9 cellular contexts compared by ENCODE assay signal in genomic region chr15:78065973-78066946, GRCh38. TPM values are rescaled to one million over a fixed set of nuclear protein-coding genes. Genes with fewer than 3 reads are reported as not detected.
DNase-seq lines count a peak whose midpoint lies in the region; ATAC-seq, FAIRE-seq and TF ChIP-seq lines count a peak whose summit lies in the region.
"Had no signal": no experiment of that assay in that cellular context is flagged by ENCODE, and none has a peak within 500 bp of the region (broad histone marks: within the 10 kb centered on the region; RNA-seq: fewer than 3 reads in every experiment).

No MANE protein-coding gene starts in this region.

- H3K36me3 Mint-ChIP-seq in activated CD4-positive, alpha-beta T cell treated with anti-CD3 and anti-CD28 coated beads, Interleukin-2, amount 10 ng/mL, durations not matched to agents 24 days and 14 days (ENCODE audit: low read depth): peaks cover 6% of the 10 kb centered on the region

- SMC1A ChIA-PET in GM12878 (lab: Charles Lee; ENCODE audit: uncharacterized antibody, unreplicated experiment): interaction anchor here (0.7 to 12.0 kb wide), 14 partner anchors 8 to 69 kb away, joined by 3 to 305 read pairs (median 6); no protein-coding TSS in a partner anchor

- TSS peak; percentile 67 for BruUV-seq in GM12878 (replicated peaks; lab: Mats Ljungman, UMichigan)

- no peaks in the 10 kb centered on the region for H3K9me3 ChIP-seq in GM12878 (replicated peaks; ENCODE audit: control insufficient read depth, insufficient read depth, low read length)
- H3K9me3 ChIP-seq in gastrocnemius medialis: no peaks in the 10 kb centered on the region

- no peaks in the 10 kb centered on the region for H3K27me3 Mint-ChIP-seq in activated CD4-positive, alpha-beta T cell treated with anti-CD3 and anti-CD28 coated beads, Interleukin-2, amount 10 ng/mL, durations not matched to agents 24 days and 14 days

- no peak for TF ChIP-seq EP300 in GM12878 (IDR thresholded peaks at IDR 0.05; ENCODE audit: borderline replicate concordance in 1 of 2, control insufficient read depth in 1 of 2, low read depth in 2 of 2, low read length in 2 of 2)

- H3K27me3 ChIP-seq in GM12878 (replicated peaks in 1 of 2; ENCODE audit: control insufficient read depth in 2 of 2, insufficient read depth in 2 of 2, low read length in 1 of 2) (no peaks in the 10 kb centered on the region), gastrocnemius medialis (no peaks in the 10 kb centered on the region)

- POLR2A ChIA-PET in GM12878 (lab: Charles Lee): interaction anchor here (0.8 to 6.8 kb wide), 9 partner anchors 9 to 84 kb away, joined by 3 to 79 read pairs (median 4); no protein-coding TSS in a partner anchor

- peak overlapping the region; percentile 5; the same call in 1 of the 2 replicates for H2AFZ ChIP-seq in GM12878 (ENCODE audit: control insufficient read depth, low read depth, low read length)

- peak overlapping the region; percentile 45 for H3K9ac ChIP-seq in GM12878 (ENCODE audit: control insufficient read depth, insufficient read depth, low read length)

- H3K4me1 ChIP-seq in GM12878 (ENCODE audit: control insufficient read depth, insufficient read depth, low read length): peaks cover 67% of the 10 kb centered on the region
- peaks cover 85 to 97% of the 10 kb centered on the region in 2 donors for H3K4me1 ChIP-seq in gastrocnemius medialis

- H3K36me3 ChIP-seq in GM12878 (ENCODE audit: control insufficient read depth in 2 of 2, insufficient read depth in 2 of 2, low read length in 1 of 2) (0 out of 4 replicates have a peak, but pooled peaks cover 0 to 1% of the 10 kb centered on the region in 2 experiments), gastrocnemius medialis (no peaks in the 10 kb centered on the region)

- no peaks in the 10 kb centered on the region for H3K9me3 Mint-ChIP-seq in activated CD4-positive, alpha-beta T cell treated with anti-CD3 and anti-CD28 coated beads, Interleukin-2, amount 10 ng/mL, durations not matched to agents 24 days and 14 days

- peak overlapping the region; percentile 38 for H3K27ac Mint-ChIP-seq in activated CD4-positive, alpha-beta T cell treated with anti-CD3 and anti-CD28 coated beads, Interleukin-2, amount 10 ng/mL, durations not matched to agents 24 days and 14 days

- H3K27ac ChIP-seq in GM12878 (ENCODE audit: control insufficient read depth, insufficient read depth) (peak overlapping the region; percentile 89), gastrocnemius medialis (peak overlapping the region; percentile 71 to 83 (median 74))

- no peaks in the 10 kb centered on the region for H4K20me1 ChIP-seq in GM12878 (ENCODE audit: control insufficient read depth, insufficient read depth)

- H3K4me1 Mint-ChIP-seq in activated CD4-positive, alpha-beta T cell treated with anti-CD3 and anti-CD28 coated beads, Interleukin-2, amount 10 ng/mL, durations not matched to agents 24 days and 14 days: peaks cover 65% of the 10 kb centered on the region

- DNase-seq in activated CD4-positive, alpha-beta T cell treated with anti-CD3 and anti-CD28 coated beads, Interleukin-2, amount 10 ng/mL, durations not matched to agents 24 days and 14 days: no peak
- no peak for DNase-seq in activated CD4-positive, alpha-beta T cell treated with anti-CD3 and anti-CD28 coated beads for 1 hour
- DNase-seq in GM12878 (ENCODE audit: low read depth, low spot score) (peak; percentile 81), gastrocnemius medialis (no peak), NCI-H1417 (lab: John Stamatoyannopoulos, UW) (no peak), NCI-H1092 treated with DMSO at 0.1 percent for 48 hours (lab: John Stamatoyannopoulos, UW) (no peak), NOMO-1 treated with DMSO at 0.1 percent for 48 hours (lab: John Stamatoyannopoulos, UW; ENCODE audit: unreplicated experiment) (no peak)

- peak; percentile 81 for FAIRE-seq in GM12878 (lab: Jason Lieb, UNC)

- WGBS in GM12878 (ENCODE audit: insufficient coverage, insufficient replicate concordance, low lambda C conversion rate, missing lambda C conversion rate): 0% methylated on average over 7 of the region's 7 CpGs

- ATAC-seq in HG03108 (IDR thresholded peaks at IDR 0.05; ENCODE audit: unreplicated experiment): peak; percentile 49
- ATAC-seq in GM12878: peak; percentile 78
- ATAC-seq in gastrocnemius medialis: no peak

- peaks cover 98% of the 10 kb centered on the region for H3K79me2 ChIP-seq in GM12878 (ENCODE audit: control insufficient read depth, insufficient read depth, low read length)

- TF ChIP-seq CTCF in GM12878 (IDR thresholded peaks at IDR 0.05 in 2 of 3, conservative IDR thresholded peaks at IDR 0.05 in 1 of 3; ENCODE audit: control insufficient read depth in 2 of 3, extremely low read depth in 1 of 3, insufficient read depth in 1 of 3, low read depth in 3 of 3, low read length in 3 of 3) (no peak), gastrocnemius medialis (IDR thresholded peaks at IDR 0.05 in 4 of 5, conservative IDR thresholded peaks at IDR 0.05 in 1 of 5) (no peak)

- TF ChIP-seq POLR2A in GM12878 (IDR thresholded peaks at IDR 0.05; ENCODE audit: low read depth, low read length) (0 out of 2 replicates have a peak, but pooled peaks have one; percentile 42), gastrocnemius medialis (IDR thresholded peaks at IDR 0.05) (no peak)

- CTCF ChIA-PET in GM12878 (lab: Yijun Ruan, JAX): interaction anchor here (0.6 to 13.4 kb wide), 15 partner anchors 9 to 106 kb away, joined by 3 to 191 read pairs (median 4); no protein-coding TSS in a partner anchor

- peak overlapping the region; percentile 69 for H3K4me3 ChIP-seq in GM12878
- H3K4me3 ChIP-seq in gastrocnemius medialis: no peak overlapping the region

- H3K4me2 ChIP-seq in GM12878 (ENCODE audit: control insufficient read depth, insufficient read depth): peak overlapping the region; percentile 93

- TF ChIP-seq RAD21 in GM12878 (IDR thresholded peaks at IDR 0.05; ENCODE audit: insufficient read depth, low read depth, low read length): 0 out of 2 replicates have a peak, but pooled peaks have one; percentile 13

- RAD21 ChIA-PET in GM12878 (lab: Charles Lee; ENCODE audit: unreplicated experiment): interaction anchor here (1.2 to 9.2 kb wide), 15 partner anchors 13 to 62 kb away, joined by 3 to 170 read pairs (median 10); no protein-coding TSS in a partner anchor

- peak overlapping the region; percentile 82 for H3K4me3 Mint-ChIP-seq in activated CD4-positive, alpha-beta T cell treated with anti-CD3 and anti-CD28 coated beads, Interleukin-2, amount 10 ng/mL, durations not matched to agents 24 days and 14 days

- intact Hi-C loops in activated CD4-positive, alpha-beta T cell treated with anti-CD3 and anti-CD28 coated beads, Interleukin-2, amount 10 ng/mL, durations not matched to agents 24 days and 14 days (cut with micrococcal nuclease): loop anchor here (5.0 kb wide), 1 partner anchor 36 kb away; no protein-coding TSS in a partner anchor
- intact Hi-C loops in GM12878 (cut with micrococcal nuclease; ENCODE audit: unreplicated experiment): loop anchor here (2.0 to 5.0 kb wide), 5 partner anchors 15 to 101 kb away; no protein-coding TSS in a partner anchor
- intact Hi-C loops in gastrocnemius medialis (cut with DNase I; ENCODE audit: low total_unique reads): loop anchor here (2.0 kb wide), 1 partner anchor 71 kb away; no protein-coding TSS in a partner anchor

- in situ Hi-C loops in GM12878 (cut with MboI): no loop called here
- in situ Hi-C loops in gastrocnemius medialis (cut with MboI; ENCODE audit: low sequenced_read_pairs in 4 of 4): loop anchor here in 1 of 4 donors (10.0 kb wide), 1 partner anchor 51 kb away; no protein-coding TSS in a partner anchor

TF ChIP-seq in GM12878, 131 proteins besides CTCF, POLR2A, EP300 and RAD21 (continues in another document):
- peak; percentile 35; the same call in 1 of the 2 replicates for TF ChIP-seq TAF1 (IDR thresholded peaks at IDR 0.05; ENCODE audit: borderline replicate concordance, low read depth, low read length)
- TF ChIP-seq IKZF2 (IDR thresholded peaks at IDR 0.05): peak; percentile 29 to 60

RNA-seq across cellular contexts. Expression of gene TBC1D2B, which starts 11.3 kb away (rescaled TPM):
- total RNA-seq in activated CD4-positive, alpha-beta T cell treated with anti-CD3 and anti-CD28 coated beads, Interleukin-2, amount 10 ng/mL, durations not matched to agents 24 days and 14 days: 56.8 and 62.3 TPM in 2 replicates
- total RNA-seq in GM12878 (2013; cell fraction: nucleolus; rRNA removed): 172 and 173 TPM in 2 replicates
- total RNA-seq in GM12878 (2014; rRNA removed): 18.4 and 21.9 TPM in 2 replicates
- total RNA-seq in GM12878 (2014; rRNA removed; fragmentation: Illumina TruSeq; extraction: Trizol): 17.0 and 20.4 TPM in 2 replicates
- 27.0 and 28.7 TPM in 2 replicates for total RNA-seq in GM12878 (2021)
- 12.9 TPM for polyA plus RNA-seq in GM12878 (2011; ENCODE audit: low read depth)
- 53.4 and 75.9 TPM in 2 replicates for polyA plus RNA-seq in GM12878 (2011; rRNA removed)
- polyA plus RNA-seq in GM12878 (2011; cell fraction: cytosol; rRNA removed): 38.8 and 40.0 TPM in 2 replicates
- polyA plus RNA-seq in GM12878 (2011; cell fraction: nucleus; rRNA removed): 110 and 121 TPM in 2 replicates
- polyA plus RNA-seq in GM12878 (2012): 17.9 and 21.2 TPM in 2 replicates
- 22.7 and 26.1 TPM in 2 replicates for polyA plus RNA-seq in GM12878 (2014; fragmentation: Illumina TruSeq; extraction: Trizol)
- 1 to 10 TPM; 1.3 to 1.4 TPM for polyA plus RNA-seq in GM12878 (2014; fragmentation: Nextera tagmentation; extraction: Ambion mirVana)
- 22.4 and 25.6 TPM in 2 replicates for polyA plus RNA-seq in GM12878 (2014; rRNA removed)
- polyA plus RNA-seq in GM12878 (2016; fragmentation: Nextera tagmentation; extraction: Ambion mirVana): 1 to 10 TPM; 2.7 to 8.2 TPM
- polyA minus RNA-seq in GM12878 (2011; rRNA and poly(A)+ RNA removed): 50.3 and 51.8 TPM in 2 replicates
- polyA minus RNA-seq in GM12878 (2011; cell fraction: cytosol; rRNA and poly(A)+ RNA removed): 14.4 and 14.8 TPM in 2 replicates
- 35.9 and 50.8 TPM in 2 replicates for polyA minus RNA-seq in GM12878 (2011; cell fraction: nucleus; rRNA and poly(A)+ RNA removed)
- total RNA-seq in gastrocnemius medialis: 1 to 10 TPM; 4.7 to 9.6 (median 8.1) TPM

RNA-seq across cellular contexts. Expression of gene SH2D7, which starts 26.1 kb away (rescaled TPM):
- total RNA-seq in activated CD4-positive, alpha-beta T cell treated with anti-CD3 and anti-CD28 coated beads, Interleukin-2, amount 10 ng/mL, durations not matched to agents 24 days and 14 days: not detected in 2 replicates
- not detected in 2 replicates for total RNA-seq in GM12878 (2013; cell fraction: nucleolus; rRNA removed)
- 0.06 TPM in 1 of 2 replicates, not detected in the other for total RNA-seq in GM12878 (2014; rRNA removed)
- not detected in 2 replicates for total RNA-seq in GM12878 (2014; rRNA removed; fragmentation: Illumina TruSeq; extraction: Trizol)
- total RNA-seq in GM12878 (2021): 0.08 TPM in 1 of 2 replicates, not detected in the other
- polyA plus RNA-seq in GM12878 (2011; ENCODE audit: low read depth): not detected
- polyA plus RNA-seq in GM12878 (2011; rRNA removed): not detected in 2 replicates
- polyA plus RNA-seq in GM12878 (2011; cell fraction: cytosol; rRNA removed): not detected in 2 replicates
- polyA plus RNA-seq in GM12878 (2011; cell fraction: nucleus; rRNA removed): not detected in 2 replicates
- polyA plus RNA-seq in GM12878 (2012): not detected in 2 replicates
- 0.04 TPM in 1 of 2 replicates, not detected in the other for polyA plus RNA-seq in GM12878 (2014; fragmentation: Illumina TruSeq; extraction: Trizol)
- polyA plus RNA-seq in GM12878 (2014; fragmentation: Nextera tagmentation; extraction: Ambion mirVana): not detected
- polyA plus RNA-seq in GM12878 (2014; rRNA removed): not detected in 2 replicates
- not detected for polyA plus RNA-seq in GM12878 (2016; fragmentation: Nextera tagmentation; extraction: Ambion mirVana)
- polyA minus RNA-seq in GM12878 (2011; rRNA and poly(A)+ RNA removed): 0.10 and 0.15 TPM in 2 replicates
- not detected in 2 replicates for polyA minus RNA-seq in GM12878 (2011; cell fraction: cytosol; rRNA and poly(A)+ RNA removed)
- polyA minus RNA-seq in GM12878 (2011; cell fraction: nucleus; rRNA and poly(A)+ RNA removed): 0.12 TPM in 1 of 2 replicates, not detected in the other
- total RNA-seq in gastrocnemius medialis: not detected
- polyA plus RNA-seq: BJ had no signal

Comparison
In these comparisons a context has a peak if more than half of its experiments do, and no peak if none do; other contexts are left out.
1. ATAC-seq: peak in HG03108 (single experiment) and GM12878 (single experiment); none in gastrocnemius medialis (0 of 2).